ENCODE assay signal across 8 cellular contexts in genomic region chr11:77411717-77412441, GRCh38.
A peak's percentile ranks its signal among the peaks of the same experiment; 100 is the strongest.
DNase-seq lines count a peak whose midpoint lies in the region; ATAC-seq and TF ChIP-seq lines count a peak whose summit lies in the region.

No MANE protein-coding gene starts in this region.

- DNase-seq in GM12865 (ENCODE audit: low read depth) (peak; percentile 90), NCI-H146 (lab: John Stamatoyannopoulos, UW) (peak; percentile 54), cerebellum (ENCODE audit: low spot score) (peak; percentile 87), kidney tubule cell (ENCODE audit: low spot score) (peak; percentile 87), COLO668 (lab: John Stamatoyannopoulos, UW; ENCODE audit: unreplicated experiment) (no peak)
- peak; percentile 66 for DNase-seq in activated CD4-positive, alpha-beta T cell treated with anti-CD3 and anti-CD28 coated beads for 1 hour
- peak; percentile 29 to 50 for DNase-seq in stimulated activated CD4-positive, alpha-beta T cell treated with anti-CD3 and anti-CD28 coated beads, Interleukin-1b, Interleukin-23, amount 100 ng/mL, for 1 hour (ENCODE audit: low read depth in 2 of 2)

- H3K4me3 ChIP-seq in GM12865 (ENCODE audit: low read depth, low read length) = peak overlapping the region; percentile 70

- TF ChIP-seq CTCF in GM12865 (IDR thresholded peaks at IDR 0.05; ENCODE audit: insufficient read depth, low read depth, low read length, missing control alignments) = peak; percentile 9

- peak; percentile 89 for ATAC-seq in HG02588 (IDR thresholded peaks at IDR 0.05; ENCODE audit: unreplicated experiment)
